ENCODE assay signal across 11 cellular contexts in genomic region chr17:17820457-17821158, GRCh38. TPM values are rescaled to one million over a fixed set of nuclear protein-coding genes. Genes with fewer than 3 reads are reported as not detected.
A peak's percentile ranks its signal among the peaks of the same experiment; 100 is the strongest.
DNase-seq lines count a peak whose midpoint lies in the region; ATAC-seq and TF ChIP-seq lines count a peak whose summit lies in the region.
"Had no signal": no experiment of that assay in that cellular context is flagged by ENCODE, and none has a peak within 500 bp of the region (broad histone marks: within the 10 kb centered on the region; RNA-seq: fewer than 3 reads in every experiment).

No MANE protein-coding gene starts in this region.

- peak overlapping the region in 1 of 2 experiments; percentile 52 for H2BK12ac ChIP-seq in mesenchymal stem cell (ENCODE audit: low read length in 2 of 2)

- ATAC-seq in GM19467 (IDR thresholded peaks at IDR 0.05; ENCODE audit: unreplicated experiment), result no peak

- peaks cover 41% of the 10 kb centered on the region for H3K79me1 ChIP-seq in mesenchymal stem cell (replicated peaks; ENCODE audit: low read length, poor library complexity, severe bottlenecking)

- in situ Hi-C loops in KBM-7 (cut with MboI; ENCODE audit: low pct_unique_long_range_greater_than_20kb, low sequenced_read_pairs), result no loop called here

- H3K79me2 ChIP-seq in KMS-11 (ENCODE audit: insufficient read depth, low read depth), result peaks cover 41% of the 10 kb centered on the region

- no peaks in the 10 kb centered on the region for H3K9me3 ChIP-seq in BLaER1
- H3K9me3 ChIP-seq in mesenchymal stem cell (ENCODE audit: control insufficient read depth, low read length), result no peaks in the 10 kb centered on the region
- H3K9me3 ChIP-seq: MG63 had no signal

- H4K91ac ChIP-seq in mesenchymal stem cell (ENCODE audit: low read length), result peak overlapping the region; percentile 41

- 96% methylated on average over 6 of the region's 7 CpGs for WGBS in mesenchymal stem cell

- peak overlapping the region; percentile 77 for H3K4me3 ChIP-seq in BLaER1
- H3K4me3 ChIP-seq in KMS-11 (IDR thresholded peaks at IDR 0.05; ENCODE audit: insufficient read depth, low read depth, low read length), result no peak overlapping the region
- peak overlapping the region in 1 of 2 experiments; percentile 94 for H3K4me3 ChIP-seq in mesenchymal stem cell (ENCODE audit: insufficient read depth in 1 of 2, low read depth in 1 of 2, low read length in 2 of 2)
- H3K4me3 ChIP-seq: MG63 had no signal

- DNase-seq in mesenchymal stem cell (peak; percentile 23), NCI-H187 treated with DMSO at 0.1 percent for 48 hours (lab: John Stamatoyannopoulos, UW) (no peak), CD1c-positive myeloid dendritic cell (ENCODE audit: extremely low spot score) (no peak), KBM-7 (no peak)
- DNase-seq: MG63, NCI-H82 had no signal

- H2AFZ ChIP-seq in KMS-11 (ENCODE audit: low read depth) (no peak overlapping the region), mesenchymal stem cell (ENCODE audit: low read depth, low read length) (no peak overlapping the region)
- H2AFZ ChIP-seq: parathyroid adenoma had no signal

- peaks cover 72% of the 10 kb centered on the region for H3K36me3 ChIP-seq in BLaER1
- no peaks in the 10 kb centered on the region for H3K36me3 ChIP-seq in KMS-11 (ENCODE audit: insufficient read depth)
- H3K36me3 ChIP-seq in mesenchymal stem cell (ENCODE audit: control insufficient read depth in 1 of 2, insufficient read depth in 2 of 2, low read depth in 1 of 2, low read length in 2 of 2), result peaks cover 47 to 54% of the 10 kb centered on the region in 2 experiments

- H2BK15ac ChIP-seq in mesenchymal stem cell (ENCODE audit: low read depth, poor library complexity, severe bottlenecking), result peak overlapping the region; percentile 17

- H4K20me1 ChIP-seq in BLaER1 (peaks cover 78% of the 10 kb centered on the region), KMS-11 (ENCODE audit: insufficient read depth) (no peaks in the 10 kb centered on the region)

- H3K27me3 ChIP-seq in BLaER1 (no peaks in the 10 kb centered on the region), KMS-11 (ENCODE audit: insufficient read depth, low read depth) (no peaks in the 10 kb centered on the region), mesenchymal stem cell (ENCODE audit: control insufficient read depth in 1 of 2, insufficient read depth in 1 of 2, low read length in 2 of 2) (no peaks in the 10 kb centered on the region)
- H3K27me3 ChIP-seq: MG63 had no signal

- peak overlapping the region; percentile 100 for H3K4me2 ChIP-seq in BLaER1
- H3K4me2 ChIP-seq in KMS-11, result peak overlapping the region; percentile 86; the same call in 1 of the 2 replicates
- no peak overlapping the region for H3K4me2 ChIP-seq in mesenchymal stem cell (ENCODE audit: low read length, poor library complexity, severe bottlenecking)

- H2AK5ac ChIP-seq in mesenchymal stem cell (ENCODE audit: low read length, severe bottlenecking), result no peak overlapping the region

- H2BK5ac ChIP-seq in mesenchymal stem cell (ENCODE audit: low read depth, low read length, poor library complexity, severe bottlenecking), result no peak overlapping the region

- H4K8ac ChIP-seq in mesenchymal stem cell (ENCODE audit: low read length), result peak overlapping the region; percentile 19

- no peak for TF ChIP-seq CTCF in KMS-11 (conservative IDR thresholded peaks at IDR 0.05; ENCODE audit: low read depth, low read length)

- H3K4me1 ChIP-seq in BLaER1, result peaks cover 90% of the 10 kb centered on the region
- H3K4me1 ChIP-seq in KMS-11 (ENCODE audit: low read depth, poor library complexity, severe bottlenecking), result peaks cover 57% of the 10 kb centered on the region
- H3K4me1 ChIP-seq in mesenchymal stem cell (ENCODE audit: control insufficient read depth, insufficient read depth, low read depth, low read length), result peaks cover 55% of the 10 kb centered on the region

- H2BK120ac ChIP-seq in mesenchymal stem cell (ENCODE audit: low read depth, low read length), result no peak overlapping the region

- H3K18ac ChIP-seq in mesenchymal stem cell (ENCODE audit: low read depth in 1 of 2, low read length in 2 of 2), result peak overlapping the region; percentile 37 to 61

- H3K14ac ChIP-seq in mesenchymal stem cell (ENCODE audit: low read length in 2 of 2), result peak overlapping the region in 1 of 2 experiments; percentile 79

- H3K4ac ChIP-seq in mesenchymal stem cell (ENCODE audit: low read depth in 1 of 2, low read length in 2 of 2), result peak overlapping the region in 1 of 2 experiments; percentile 20

- peak overlapping the region; percentile 90 for H3K27ac ChIP-seq in BLaER1
- no peak overlapping the region for H3K27ac ChIP-seq in KMS-11
- H3K27ac ChIP-seq in angular gyrus (ENCODE audit: low read depth, low read length), result peak overlapping the region; percentile 83
- no peak overlapping the region for H3K27ac ChIP-seq in mesenchymal stem cell (ENCODE audit: low read length, poor library complexity, severe bottlenecking)
- H3K27ac ChIP-seq: parathyroid adenoma had no signal

- H3K23ac ChIP-seq in mesenchymal stem cell (ENCODE audit: low read length in 2 of 2), result no peak overlapping the region

- H3K9ac ChIP-seq in BLaER1, result peak overlapping the region; percentile 84
- no peak overlapping the region; the same call in 1 of the 2 replicates for H3K9ac ChIP-seq in KMS-11
- peak overlapping the region; percentile 54 for H3K9ac ChIP-seq in mesenchymal stem cell (ENCODE audit: low read length)
- H3K9ac ChIP-seq: parathyroid adenoma had no signal

RNA-seq across cellular contexts. Expression of gene SREBF1, which starts 16.2 kb away (rescaled TPM):
- polyA plus RNA-seq in mesenchymal stem cell (2013, experiment 1 of 2), result 89.9 TPM
- polyA plus RNA-seq in mesenchymal stem cell (2013, experiment 2 of 2), result 89.1 TPM

Comparison
In these comparisons a context has a peak if more than half of its experiments do, and no peak if none do; other contexts are left out.
1. H3K27ac ChIP-seq: peak in BLaER1 (single experiment) and angular gyrus (single experiment); none in KMS-11 (single experiment) and mesenchymal stem cell (single experiment).